Comparison of ENCODE assay signal across 8 cellular contexts in genomic region chr11:45045692-45046471, GRCh38.
DNase-seq lines count a peak whose midpoint lies in the region; ATAC-seq, FAIRE-seq and TF ChIP-seq lines count a peak whose summit lies in the region.

No MANE protein-coding gene starts in this region.

- no peak for TF ChIP-seq CTCF in bronchial epithelial cell (IDR thresholded peaks at IDR 0.05; ENCODE audit: insufficient read depth, low read length, severe bottlenecking)
- TF ChIP-seq CTCF in lower leg skin (IDR thresholded peaks at IDR 0.05) = no peak
- TF ChIP-seq CTCF in vagina (IDR thresholded peaks at IDR 0.05) = no peak

- H3K27me3 ChIP-seq in bronchial epithelial cell (ENCODE audit: control insufficient read depth, insufficient read depth, low read length) (no peaks in the 10 kb centered on the region), vagina (no peaks in the 10 kb centered on the region)

- no peaks in the 10 kb centered on the region for H3K9me3 ChIP-seq in vagina

- DNase-seq in ACHN (peak; percentile 35), KG1 (lab: John Stamatoyannopoulos, UW) (peak; percentile 18), bronchial epithelial cell (ENCODE audit: low read depth) (peak; percentile 82), lower leg skin (ENCODE audit: low spot score in 2 of 2) (peak; percentile 82 to 95), vagina (ENCODE audit: extremely low spot score in 2 of 2) (no peak), NCI-H1436 (lab: John Stamatoyannopoulos, UW) (no peak)

- peaks cover 31% of the 10 kb centered on the region for H3K4me1 ChIP-seq in vagina

- H3K27ac ChIP-seq in vagina = peak overlapping the region; percentile 27

- 43 to 52% methylated on average over 19 of the region's 19 CpGs for WGBS in lower leg skin, 2 donors

- no peak for FAIRE-seq in bronchial epithelial cell (lab: Jason Lieb, UNC)

- in situ Hi-C loops in ACHN (cut with HindIII; ENCODE audit: low pct_ligation_motif_present, low pct_unique_long_range_greater_than_20kb, low sequenced_read_pairs) = no loop called here

- intact Hi-C loops in lower leg skin (cut with DNase I; ENCODE audit: low total_unique reads) = no loop called here
- intact Hi-C loops in vagina (cut with DNase I) = no loop called here

- ATAC-seq in GM19324 (IDR thresholded peaks at IDR 0.05; ENCODE audit: low FRiP score, unreplicated experiment) (no peak), GM21447 (IDR thresholded peaks at IDR 0.05; ENCODE audit: unreplicated experiment) (no peak)

- H3K36me3 ChIP-seq in bronchial epithelial cell (ENCODE audit: control insufficient read depth, insufficient read depth, low read length) (no peaks in the 10 kb centered on the region), vagina (no peaks in the 10 kb centered on the region)

- TF ChIP-seq POLR2A in lower leg skin (IDR thresholded peaks at IDR 0.05) (no peak), vagina (IDR thresholded peaks at IDR 0.05) (no peak)

- no peak overlapping the region for H3K4me3 ChIP-seq in bronchial epithelial cell (ENCODE audit: low read depth, low read length)
- no peak overlapping the region for H3K4me3 ChIP-seq in lower leg skin (ENCODE audit: low read depth, poor library complexity, severe bottlenecking)
- H3K4me3 ChIP-seq in vagina = no peak overlapping the region

Comparison
In these comparisons a context has a peak if more than half of its experiments do, and no peak if none do; other contexts are left out.
1. DNase-seq: peak in ACHN (single experiment), KG1 (single experiment), bronchial epithelial cell (single experiment) and lower leg skin (2 of 2); none in vagina (0 of 2) and NCI-H1436 (single experiment).